27 cellular contexts compared by ENCODE assay signal in the genomic region with DNA sequence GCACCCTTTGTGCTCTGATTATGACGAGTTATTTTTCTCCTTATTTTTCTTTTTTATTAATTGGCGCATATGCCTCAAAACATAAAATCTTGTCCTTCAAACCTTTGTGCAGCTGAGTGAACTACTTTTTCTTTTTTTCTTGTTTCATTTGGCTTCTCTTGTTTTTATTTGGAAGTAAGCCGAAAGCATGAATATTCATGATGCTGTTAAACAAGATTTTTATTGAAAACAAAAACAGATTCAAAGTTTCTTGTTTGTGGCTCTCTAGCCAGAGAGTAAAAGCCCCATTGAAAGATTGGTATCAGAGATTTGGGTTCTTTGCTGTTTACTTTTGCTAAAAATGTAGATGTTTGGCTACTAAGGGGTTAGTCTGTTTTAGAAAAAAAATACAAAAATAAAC.
"Had no signal": no experiment of that assay in that cellular context is flagged by ENCODE, and none has a peak within 500 bp of the region (broad histone marks: within the 10 kb centered on the region; RNA-seq: fewer than 3 reads in every experiment).

No MANE protein-coding gene starts in this region.

- H3K27me3 Mint-ChIP-seq: activated CD4-positive, alpha-beta memory T cell treated with anti-CD3 and anti-CD28 coated beads, Interleukin-2, amount 10 ng/mL, durations not matched to agents 7 days and 5 days; activated CD4-positive, alpha-beta T cell treated with anti-CD3 and anti-CD28 coated beads, Interleukin-2, amount 10 ng/mL, durations not matched to agents 7 days and 5 days; activated naive CD4-positive, alpha-beta T cell treated with anti-CD3 and anti-CD28 coated beads, Interleukin-2, amount 10 ng/mL, durations not matched to agents 7 days and 5 days; activated naive CD8-positive, alpha-beta T cell treated with anti-CD3 and anti-CD28 coated beads, Interleukin-2, amount 10 ng/mL, durations not matched to agents 7 days and 5 days; activated T-cell treated with anti-CD3 and anti-CD28 coated beads, Interleukin-2, amount 50 U/mL, for 24 hours; brain had no signal

- H3K27ac Mint-ChIP-seq: activated CD4-positive, alpha-beta memory T cell treated with anti-CD3 and anti-CD28 coated beads, Interleukin-2, amount 10 ng/mL, durations not matched to agents 7 days and 5 days; activated CD4-positive, alpha-beta T cell treated with anti-CD3 and anti-CD28 coated beads, Interleukin-2, amount 10 ng/mL, durations not matched to agents 7 days and 5 days; activated naive CD4-positive, alpha-beta T cell treated with anti-CD3 and anti-CD28 coated beads, Interleukin-2, amount 10 ng/mL, durations not matched to agents 7 days and 5 days; activated naive CD4-positive, alpha-beta T cell treated with anti-CD3 and anti-CD28 coated beads, Interleukin-2, amount 50 U/mL, for 72 hours; activated naive CD8-positive, alpha-beta T cell treated with anti-CD3 and anti-CD28 coated beads, Interleukin-2, amount 10 ng/mL, durations not matched to agents 7 days and 5 days; activated T-cell treated with anti-CD3 and anti-CD28 coated beads, Interleukin-2, amount 50 U/mL, for 24 hours; activated T-cell treated with anti-CD3 and anti-CD28 coated beads, Interleukin-2, amount 50 U/mL, for 72 hours; brain had no signal

- H3K27me3 ChIP-seq: ascending aorta, breast epithelium, cardiac muscle cell, colonic mucosa, gastrocnemius medialis had no signal

- H3K9me3 Mint-ChIP-seq: activated CD4-positive, alpha-beta T cell treated with anti-CD3 and anti-CD28 coated beads, Interleukin-2, amount 10 ng/mL, durations not matched to agents 7 days and 5 days; activated naive CD4-positive, alpha-beta T cell treated with anti-CD3 and anti-CD28 coated beads, Interleukin-2, amount 50 U/mL, for 72 hours; activated T-cell treated with anti-CD3 and anti-CD28 coated beads, Interleukin-2, amount 50 U/mL, for 24 hours; central memory CD8-positive, alpha-beta T cell had no signal

- H3K36me3 Mint-ChIP-seq: activated naive CD4-positive, alpha-beta T cell treated with anti-CD3 and anti-CD28 coated beads, Interleukin-2, amount 10 ng/mL, durations not matched to agents 7 days and 5 days; activated naive CD4-positive, alpha-beta T cell treated with anti-CD3 and anti-CD28 coated beads, Interleukin-2, amount 50 U/mL, for 72 hours; activated naive CD8-positive, alpha-beta T cell treated with anti-CD3 and anti-CD28 coated beads, Interleukin-2, amount 10 ng/mL, durations not matched to agents 7 days and 5 days; brain had no signal

- H3K36me3 ChIP-seq: ascending aorta, breast epithelium, cardiac muscle cell, colonic mucosa, gastrocnemius medialis, heart right ventricle had no signal

- H3K4me3 ChIP-seq: ascending aorta, breast epithelium, cardiac muscle cell, colonic mucosa, gastrocnemius medialis, heart right ventricle had no signal

- ATAC-seq: activated naive CD4-positive, alpha-beta T cell treated with anti-CD3 and anti-CD28 coated beads, Interleukin-2, amount 50 U/mL, for 72 hours; activated T-cell treated with anti-CD3 and anti-CD28 coated beads, Interleukin-2, amount 50 U/mL, for 72 hours; esophagus mucosa; gastrocnemius medialis; heart right ventricle had no signal

- H3K4me1 ChIP-seq: ascending aorta, breast epithelium, colonic mucosa, gastrocnemius medialis, heart right ventricle had no signal

- H3K4me1 Mint-ChIP-seq: activated CD4-positive, alpha-beta memory T cell treated with anti-CD3 and anti-CD28 coated beads, Interleukin-2, amount 10 ng/mL, durations not matched to agents 7 days and 5 days; activated CD4-positive, alpha-beta T cell treated with anti-CD3 and anti-CD28 coated beads, Interleukin-2, amount 10 ng/mL, durations not matched to agents 7 days and 5 days; activated naive CD4-positive, alpha-beta T cell treated with anti-CD3 and anti-CD28 coated beads, Interleukin-2, amount 10 ng/mL, durations not matched to agents 7 days and 5 days; activated naive CD8-positive, alpha-beta T cell treated with anti-CD3 and anti-CD28 coated beads, Interleukin-2, amount 10 ng/mL, durations not matched to agents 7 days and 5 days; central memory CD8-positive, alpha-beta T cell had no signal

- H3K27ac ChIP-seq: ascending aorta, breast epithelium, cardiac muscle cell, colonic mucosa, gastrocnemius medialis, heart right ventricle had no signal

- H3K4me3 Mint-ChIP-seq: activated CD4-positive, alpha-beta memory T cell treated with anti-CD3 and anti-CD28 coated beads, Interleukin-2, amount 10 ng/mL, durations not matched to agents 7 days and 5 days; activated CD4-positive, alpha-beta T cell treated with anti-CD3 and anti-CD28 coated beads, Interleukin-2, amount 10 ng/mL, durations not matched to agents 7 days and 5 days; activated naive CD4-positive, alpha-beta T cell treated with anti-CD3 and anti-CD28 coated beads, Interleukin-2, amount 10 ng/mL, durations not matched to agents 7 days and 5 days; activated naive CD8-positive, alpha-beta T cell treated with anti-CD3 and anti-CD28 coated beads, Interleukin-2, amount 10 ng/mL, durations not matched to agents 7 days and 5 days; activated T-cell treated with anti-CD3 and anti-CD28 coated beads, Interleukin-2, amount 50 U/mL, for 24 hours; activated T-cell treated with anti-CD3 and anti-CD28 coated beads, Interleukin-2, amount 50 U/mL, for 72 hours; brain; central memory CD8-positive, alpha-beta T cell had no signal

- DNase-seq: activated CD4-positive, alpha-beta memory T cell treated with anti-CD3 and anti-CD28 coated beads, Interleukin-2, amount 10 ng/mL, durations not matched to agents 7 days and 5 days; activated CD4-positive, alpha-beta T cell treated with anti-CD3 and anti-CD28 coated beads for 4 hours; activated CD4-positive, alpha-beta T cell treated with anti-CD3 and anti-CD28 coated beads, Interleukin-2, amount 10 ng/mL, durations not matched to agents 7 days and 5 days; activated CD4-positive, alpha-beta T cell treated with anti-CD3 and anti-CD28 coated beads, Interleukin-2, amount 50 U/mL, for 4 hours; activated CD4-positive, CD25-positive, alpha-beta regulatory T cell; activated CD4-positive, CD25-positive, alpha-beta regulatory T cell treated with anti-CD3 and anti-CD28 coated beads, Interleukin-2, amount 50 U/mL, for 72 hours; activated CD8-positive, alpha-beta memory T cell treated with anti-CD3 and anti-CD28 coated beads, Interleukin-2, amount 50 U/mL, for 48 hours; activated gamma-delta T cell; activated naive CD4-positive, alpha-beta T cell; activated naive CD4-positive, alpha-beta T cell treated with anti-CD3 and anti-CD28 coated beads, Interleukin-2, amount 10 ng/mL, durations not matched to agents 7 days and 5 days; activated naive CD8-positive, alpha-beta T cell treated with anti-CD3 and anti-CD28 coated beads, Interleukin-2, amount 10 ng/mL, durations not matched to agents 7 days and 5 days; activated T-cell treated with anti-CD3 and anti-CD28 coated beads for 4 hours; activated T-cell treated with anti-CD3 and anti-CD28 coated beads, Interleukin-2, amount 50 U/mL, for 24 hours; activated T-cell treated with anti-CD3 and anti-CD28 coated beads, Interleukin-2, amount 50 U/mL, for 72 hours; colonic mucosa; effector CD8-positive, alpha-beta T cell; foreskin fibroblast; gastrocnemius medialis; heart right ventricle; T-helper 2 cell had no signal
